Comparison of ENCODE assay signal across 14 cellular contexts in the genomic region with DNA sequence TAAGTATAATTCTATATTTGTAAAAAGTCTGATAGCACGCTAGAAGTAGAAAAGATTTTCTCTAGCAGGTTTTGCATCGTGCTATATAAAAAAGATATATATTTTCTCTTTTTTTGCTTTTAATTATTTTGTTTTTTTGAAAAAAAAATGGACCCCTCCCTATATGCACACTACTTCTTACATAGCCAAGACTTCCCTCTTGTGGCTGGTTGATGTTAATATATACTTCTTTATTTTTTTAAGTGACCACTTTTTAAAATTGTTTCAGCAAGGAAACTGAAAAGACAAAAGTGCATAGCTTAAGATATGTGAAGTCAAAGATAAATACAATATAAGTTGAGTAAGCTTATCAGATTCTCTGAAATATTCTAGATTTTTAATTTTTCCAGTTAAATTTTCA.
DNase-seq lines count a peak whose midpoint lies in the region; ATAC-seq, FAIRE-seq and TF ChIP-seq lines count a peak whose summit lies in the region.
"Had no signal": no experiment of that assay in that cellular context is flagged by ENCODE, and none has a peak within 500 bp of the region (broad histone marks: within the 10 kb centered on the region; RNA-seq: fewer than 3 reads in every experiment).

No MANE protein-coding gene starts in this region.

- no peaks in the 10 kb centered on the region for H3K9me3 ChIP-seq in heart right ventricle
- H3K9me3 ChIP-seq in upper lobe of right lung: no peaks in the 10 kb centered on the region
- H3K9me3 ChIP-seq: Caco-2 had no signal

- H3K27me3 ChIP-seq in heart right ventricle (no peaks in the 10 kb centered on the region), upper lobe of right lung (no peaks in the 10 kb centered on the region)

- peak in 7 of 9 donors; percentile 25 to 53 (median 39) for TF ChIP-seq CTCF in heart right ventricle (IDR thresholded peaks at IDR 0.05)
- TF ChIP-seq CTCF in upper lobe of right lung (IDR thresholded peaks at IDR 0.05): peak; percentile 15

- WGBS in heart right ventricle, 2 donors: 53 to 73% methylated on average over 2 of the region's 2 CpGs

- H3K27ac ChIP-seq in heart right ventricle: no peak overlapping the region
- no peak overlapping the region for H3K27ac ChIP-seq in upper lobe of right lung

- H3K4me1 ChIP-seq in heart right ventricle: peaks cover 0 to 3% (median 0%) of the 10 kb centered on the region in 9 donors
- H3K4me1 ChIP-seq in upper lobe of right lung: no peaks in the 10 kb centered on the region
- H3K4me1 ChIP-seq: Caco-2 had no signal

- ATAC-seq in heart right ventricle (no peak), left cardiac atrium (no peak), upper lobe of right lung (no peak), HG03045 (IDR thresholded peaks at IDR 0.05; ENCODE audit: unreplicated experiment) (no peak), GM18907 (IDR thresholded peaks at IDR 0.05; ENCODE audit: unreplicated experiment) (no peak)
- ATAC-seq: right cardiac atrium; stimulated activated memory B cell treated with anti-CD40 and anti-IgM and Interleukin-4, amounts not matched to agents 10 μg/mL and 1 μg/mL and 100 μg/mL, for 72 hours had no signal

- intact Hi-C loops in heart right ventricle (cut with DNase I): loop anchor here in 1 of 10 donors (10.0 kb wide), 1 partner anchor 1036 kb away; no protein-coding TSS in a partner anchor
- intact Hi-C loops in left cardiac atrium (cut with DNase I): loop anchor here in 1 of 2 donors (5.0 to 10.0 kb wide), 2 partner anchors 1036 to 1334 kb away; no protein-coding TSS in a partner anchor
- intact Hi-C loops in upper lobe of right lung (cut with DNase I): no loop called here

- FAIRE-seq in endometrium (lab: Jason Lieb, UNC): peak; percentile 37

- DNase-seq in heart right ventricle: no peak
- no peak for DNase-seq in left cardiac atrium
- peak; percentile 4 for DNase-seq in NCI-H460 (ENCODE audit: extremely low read depth, low read depth)
- DNase-seq in upper lobe of right lung: no peak
- DNase-seq in dermis blood vessel endothelial cell: no peak
- DNase-seq: activated CD4-positive, alpha-beta T cell treated with anti-CD3 and anti-CD28 coated beads for 4 hours; aorta; Caco-2; NCI-H2029; right cardiac atrium had no signal

- H3K36me3 ChIP-seq in heart right ventricle (no peaks in the 10 kb centered on the region), upper lobe of right lung (no peaks in the 10 kb centered on the region)

- no peak overlapping the region for H3K4me3 ChIP-seq in heart right ventricle
- no peak overlapping the region for H3K4me3 ChIP-seq in upper lobe of right lung
